15 cellular contexts compared by ENCODE assay signal in the genomic region with DNA sequence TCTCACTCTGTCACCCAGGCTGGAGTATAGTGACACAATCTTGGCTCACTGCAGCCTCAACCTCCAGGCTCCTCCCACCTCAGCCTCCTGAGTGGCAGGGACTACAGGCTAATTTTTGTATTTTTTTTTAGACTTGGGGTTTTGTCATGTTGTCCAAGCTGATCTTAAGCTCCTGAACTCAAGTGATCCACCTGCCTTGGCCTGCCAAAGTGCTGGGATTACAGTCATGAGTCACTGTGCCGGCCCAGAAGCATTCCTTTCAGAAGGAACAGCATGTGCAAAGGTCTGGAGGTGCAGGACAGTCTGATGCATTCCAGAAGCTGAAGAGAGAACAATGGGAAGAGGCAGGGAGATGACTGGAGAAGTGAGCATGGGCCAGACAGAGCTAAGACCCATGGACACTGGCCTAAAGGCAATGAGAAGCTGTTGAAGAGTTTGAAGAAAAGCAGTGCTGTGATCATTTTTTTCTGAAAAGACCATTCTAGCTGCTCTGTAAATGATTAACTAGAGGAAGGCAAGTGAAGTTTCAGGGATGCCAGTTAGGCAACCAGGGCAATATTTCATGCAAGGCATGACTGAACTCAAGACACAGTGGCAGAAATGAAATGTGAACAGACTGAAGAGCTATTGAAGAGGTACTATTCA.
DNase-seq lines count a peak whose midpoint lies in the region; ATAC-seq and TF ChIP-seq lines count a peak whose summit lies in the region.
"Had no signal": no experiment of that assay in that cellular context is flagged by ENCODE, and none has a peak within 500 bp of the region (broad histone marks: within the 10 kb centered on the region; RNA-seq: fewer than 3 reads in every experiment).

No MANE protein-coding gene starts in this region.

- no peak overlapping the region for H3K4me3 ChIP-seq in RWPE2 (ENCODE audit: severe bottlenecking)
- H3K4me3 ChIP-seq: adrenal gland, right atrium auricular region, SJSA1 had no signal

- no peaks in the 10 kb centered on the region for H3K27me3 Mint-ChIP-seq in stimulated activated memory B cell treated with anti-CD40 and anti-IgM and Interleukin-4, amounts not matched to agents 10 μg/mL and 1 μg/mL and 100 μg/mL, for 72 hours
- H3K27me3 Mint-ChIP-seq: activated T-cell treated with anti-CD3 and anti-CD28 coated beads, Interleukin-2, amount 50 U/mL, for 24 hours had no signal

- H3K27ac ChIP-seq in 22Rv1 (peak overlapping the region; percentile 12), RWPE2 (ENCODE audit: poor library complexity, severe bottlenecking) (peak overlapping the region; percentile 40)
- H3K27ac ChIP-seq: right atrium auricular region had no signal

- no peak overlapping the region for H3K4me3 Mint-ChIP-seq in stimulated activated memory B cell treated with anti-CD40 and anti-IgM and Interleukin-4, amounts not matched to agents 10 μg/mL and 1 μg/mL and 100 μg/mL, for 72 hours
- H3K4me3 Mint-ChIP-seq: activated T-cell treated with anti-CD3 and anti-CD28 coated beads, Interleukin-2, amount 50 U/mL, for 24 hours had no signal

- H3K27me3 ChIP-seq in RWPE2 (ENCODE audit: insufficient read depth, poor library complexity, severe bottlenecking), result no peaks in the 10 kb centered on the region
- H3K27me3 ChIP-seq: adrenal gland, right atrium auricular region, SJSA1 had no signal

- H3K36me3 ChIP-seq in RWPE2 (ENCODE audit: low read depth), result peaks cover 13% of the 10 kb centered on the region; the same call in 1 of the 2 replicates
- H3K36me3 ChIP-seq: adrenal gland had no signal

- DNase-seq in RWPE2 (ENCODE audit: low spot score), result no peak
- peak; percentile 49 for DNase-seq in left kidney (ENCODE audit: low read depth, low spot score)
- no peak for DNase-seq in epidermal melanocyte (ENCODE audit: insufficient read length, low spot score)
- no peak for DNase-seq in HuH-7 (ENCODE audit: low spot score)
- DNase-seq: activated T-cell treated with anti-CD3 and anti-CD28 coated beads, Interleukin-2, amount 50 U/mL, for 24 hours; hypothalamus; NCI-H1436 treated with DMSO at 0.1 percent for 48 hours had no signal

- peaks cover 5% of the 10 kb centered on the region for H3K4me1 ChIP-seq in RWPE2 (ENCODE audit: insufficient read depth, poor library complexity, severe bottlenecking)

- H3K9me3 ChIP-seq in RWPE2 (ENCODE audit: severe bottlenecking), result no peaks in the 10 kb centered on the region
- H3K9me3 ChIP-seq: adrenal gland, right atrium auricular region had no signal

- no peaks in the 10 kb centered on the region for H3K9me3 Mint-ChIP-seq in stimulated activated memory B cell treated with anti-CD40 and anti-IgM and Interleukin-4, amounts not matched to agents 10 μg/mL and 1 μg/mL and 100 μg/mL, for 72 hours
- H3K9me3 Mint-ChIP-seq: activated T-cell treated with anti-CD3 and anti-CD28 coated beads, Interleukin-2, amount 50 U/mL, for 24 hours had no signal

- H3K4me1 Mint-ChIP-seq in stimulated activated memory B cell treated with anti-CD40 and anti-IgM and Interleukin-4, amounts not matched to agents 10 μg/mL and 1 μg/mL and 100 μg/mL, for 72 hours, result peaks cover 12% of the 10 kb centered on the region

- TF ChIP-seq CTCF in 22Rv1 (IDR thresholded peaks at IDR 0.05) (no peak), RWPE2 (IDR thresholded peaks at IDR 0.05; ENCODE audit: poor library complexity, severe bottlenecking) (no peak)

- no peak overlapping the region for H3K27ac Mint-ChIP-seq in stimulated activated memory B cell treated with anti-CD40 and anti-IgM and Interleukin-4, amounts not matched to agents 10 μg/mL and 1 μg/mL and 100 μg/mL, for 72 hours
- H3K27ac Mint-ChIP-seq: activated T-cell treated with anti-CD3 and anti-CD28 coated beads, Interleukin-2, amount 50 U/mL, for 24 hours had no signal

- ATAC-seq in GM21529 (IDR thresholded peaks at IDR 0.05; ENCODE audit: unreplicated experiment), result peak; percentile 69
- ATAC-seq in RWPE2 (ENCODE audit: low read depth), result peak; percentile 77
- no peak for ATAC-seq in HG02981 (IDR thresholded peaks at IDR 0.05; ENCODE audit: unreplicated experiment)
- no peak for ATAC-seq in stimulated activated memory B cell treated with anti-CD40 and anti-IgM and Interleukin-4, amounts not matched to agents 10 μg/mL and 1 μg/mL and 100 μg/mL, for 72 hours
- ATAC-seq: activated CD4-positive, CD25-positive, alpha-beta regulatory T cell treated with anti-CD3 and anti-CD28 coated beads, Interleukin-2, amount 50 U/mL, for 24 hours had no signal

- peaks cover 65% of the 10 kb centered on the region for H3K36me3 Mint-ChIP-seq in stimulated activated memory B cell treated with anti-CD40 and anti-IgM and Interleukin-4, amounts not matched to agents 10 μg/mL and 1 μg/mL and 100 μg/mL, for 72 hours

Comparison
In these comparisons a context has a peak if more than half of its experiments do, and no peak if none do; other contexts are left out.
1. ATAC-seq: peak in GM21529 (single experiment) and RWPE2 (single experiment); none in HG02981 (single experiment) and stimulated activated memory B cell treated with anti-CD40 and anti-IgM and Interleukin-4, amounts not matched to agents 10 μg/mL and 1 μg/mL and 100 μg/mL, for 72 hours (single experiment).